ENCODE assay signal across 13 cellular contexts in the genomic region with DNA sequence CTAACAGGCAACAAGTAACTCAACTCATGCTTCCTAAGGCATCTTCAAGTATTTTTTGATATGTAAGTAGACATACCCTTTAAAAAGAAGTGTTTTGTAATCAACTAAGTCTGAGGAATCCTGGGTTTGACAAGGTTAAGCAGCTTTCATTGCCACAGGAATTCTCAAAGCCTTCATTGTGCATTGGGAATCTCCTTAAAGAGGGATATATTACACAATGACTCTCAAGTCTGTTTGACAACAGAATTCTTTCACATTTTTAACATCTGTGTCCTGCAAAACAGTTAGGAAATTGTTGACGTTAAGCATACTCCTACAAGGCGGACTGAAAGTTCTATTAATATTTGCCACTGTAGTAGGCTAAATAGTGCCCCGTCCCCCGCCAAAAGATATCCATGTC.
A peak's percentile ranks its signal among the peaks of the same experiment; 100 is the strongest.
DNase-seq lines count a peak whose midpoint lies in the region; ATAC-seq, FAIRE-seq and TF ChIP-seq lines count a peak whose summit lies in the region.
"Had no signal": no experiment of that assay in that cellular context is flagged by ENCODE, and none has a peak within 500 bp of the region (broad histone marks: within the 10 kb centered on the region; RNA-seq: fewer than 3 reads in every experiment).

No MANE protein-coding gene starts in this region.

- no peak for TF ChIP-seq CTCF in fibroblast of pulmonary artery (IDR thresholded peaks at IDR 0.05; ENCODE audit: low read length, missing control alignments)
- TF ChIP-seq CTCF in omental fat pad (IDR thresholded peaks at IDR 0.05), result no peak

- H3K4me3 ChIP-seq in fibroblast of pulmonary artery (replicated peaks; ENCODE audit: low read depth, low read length), result no peak overlapping the region
- H3K4me3 ChIP-seq: HAP-1, PC-9 had no signal

- peak; percentile 46 for DNase-seq in AG08396 (ENCODE audit: low spot score)
- DNase-seq in RPMI7951 (ENCODE audit: low read depth), result peak; percentile 23
- DNase-seq in fibroblast of pulmonary artery (ENCODE audit: low read depth), result peak; percentile 89
- no peak for DNase-seq in omental fat pad (ENCODE audit: low spot score)
- DNase-seq in middle frontal gyrus (ENCODE audit: extremely low spot score, low spot score), result no peak
- DNase-seq in NCI-H1694 treated with DMSO at 0.1 percent for 48 hours (lab: John Stamatoyannopoulos, UW), result no peak
- DNase-seq in medulla oblongata (ENCODE audit: extremely low spot score), result no peak
- DNase-seq in HTR-8/SVneo (ENCODE audit: insufficient read length, low spot score), result no peak
- DNase-seq: NCI-H1048; PC-9; stimulated activated CD4-positive, alpha-beta T cell treated with anti-CD3 and anti-CD28 coated beads, Interleukin-12 subunit alpha, Interleukin-12 subunit beta, amount 100 ng/mL, for 4 hours had no signal

- no peak for FAIRE-seq in HTR-8/SVneo (lab: Jason Lieb, UNC)
- FAIRE-seq: islet of Langerhans had no signal

- peak; percentile 21 for ATAC-seq in omental fat pad (ENCODE audit: low FRiP score)

Comparison
In these comparisons a context has a peak if more than half of its experiments do, and no peak if none do; other contexts are left out.
1. DNase-seq: peak in AG08396 (single experiment), RPMI7951 (single experiment) and fibroblast of pulmonary artery (single experiment); none in omental fat pad (single experiment), middle frontal gyrus (single experiment), NCI-H1694 treated with DMSO at 0.1 percent for 48 hours (single experiment), medulla oblongata (single experiment) and HTR-8/SVneo (single experiment).